Comparison of ENCODE assay signal across 9 cellular contexts in genomic region chr16:66996324-66996982, GRCh38. TPM values are rescaled to one million over a fixed set of nuclear protein-coding genes. Genes with fewer than 3 reads are reported as not detected.
DNase-seq lines count a peak whose midpoint lies in the region; ATAC-seq and TF ChIP-seq lines count a peak whose summit lies in the region.
"Had no signal": no experiment of that assay in that cellular context is flagged by ENCODE, and none has a peak within 500 bp of the region (broad histone marks: within the 10 kb centered on the region; RNA-seq: fewer than 3 reads in every experiment).

No MANE protein-coding gene starts in this region.

- whole genome bisulfite sequencing in esophagus squamous epithelium, 2 donors: 37 to 43% methylated on average over 4 to 5 of the region's 6 CpGs

- H3K4me1 ChIP-seq in PC-3 (ENCODE audit: insufficient read depth, low read length) (no peaks in the 10 kb centered on the region), esophagus squamous epithelium (peaks cover 6 to 41% (median 29%) of the 10 kb centered on the region in 3 donors), lower lobe of right lung (peaks cover 21% of the 10 kb centered on the region), upper lobe of right lung (peaks cover 16% of the 10 kb centered on the region)

- no peaks in the 10 kb centered on the region for H3K36me3 Mint-ChIP-seq in activated T-cell treated with anti-CD3 and anti-CD28 coated beads, Interleukin-2, amount 50 U/mL, for 24 hours (ENCODE audit: low read depth)

- no TSS peak for BruUV-seq in PC-3 (replicated peaks; lab: Mats Ljungman, UMichigan)

- H4K20me1 ChIP-seq in PC-3 (ENCODE audit: low read length): no peaks in the 10 kb centered on the region

- intact Hi-C loops in PC-3 (cut with micrococcal nuclease): no loop called here
- intact Hi-C loops in esophagus squamous epithelium (cut with DNase I): no loop called here
- intact Hi-C loops in lower lobe of right lung (cut with DNase I): no loop called here
- intact Hi-C loops in upper lobe of right lung (cut with DNase I): no loop called here

- CTCF ChIA-PET in PC-3 (lab: Charles Lee): no interaction called here

- H3K36me3 ChIP-seq in PC-3 (ENCODE audit: low read depth, low read length) (no peaks in the 10 kb centered on the region), esophagus squamous epithelium (no peaks in the 10 kb centered on the region), lower lobe of right lung (no peaks in the 10 kb centered on the region), upper lobe of right lung (no peaks in the 10 kb centered on the region)

- no peak for TF ChIP-seq POLR2A in esophagus squamous epithelium (IDR thresholded peaks at IDR 0.05)

- no peak overlapping the region for H3K4me2 ChIP-seq in PC-3 (ENCODE audit: low read length)

- H3K4me3 ChIP-seq in PC-3 (ENCODE audit: low read length): no peak overlapping the region
- H3K4me3 ChIP-seq in esophagus squamous epithelium: no peak overlapping the region
- no peak overlapping the region for H3K4me3 ChIP-seq in lower lobe of right lung
- H3K4me3 ChIP-seq in upper lobe of right lung: no peak overlapping the region

- ATAC-seq in PC-3 (peak; percentile 45; the same call in 1 of the 2 replicates), lower lobe of right lung (peak; percentile 80 to 87), upper lobe of right lung (peak; percentile 82), GM21528 (IDR thresholded peaks at IDR 0.05; ENCODE audit: low FRiP score, unreplicated experiment) (no peak)
- ATAC-seq in stimulated activated naive CD8-positive, alpha-beta T cell treated with anti-CD3 and anti-CD28 coated beads, Interleukin-15, Interleukin-2, amounts not matched to agents 100 U/mL and 50 U/mL, for 24 hours: no peak

- no peak overlapping the region for H3K4me3 Mint-ChIP-seq in activated T-cell treated with anti-CD3 and anti-CD28 coated beads, Interleukin-2, amount 50 U/mL, for 24 hours

- no peaks in the 10 kb centered on the region for H3K27me3 ChIP-seq in PC-3 (ENCODE audit: low read length)
- H3K27me3 ChIP-seq in esophagus squamous epithelium: no peaks in the 10 kb centered on the region
- no peaks in the 10 kb centered on the region for H3K27me3 ChIP-seq in lower lobe of right lung (ENCODE audit: low read depth)
- no peaks in the 10 kb centered on the region for H3K27me3 ChIP-seq in upper lobe of right lung

- H3K27ac ChIP-seq in PC-3 (ENCODE audit: low read length) (no peak overlapping the region), esophagus squamous epithelium (peak overlapping the region; percentile 4 to 82 (median 66)), lower lobe of right lung (peak overlapping the region; percentile 66), upper lobe of right lung (peak overlapping the region; percentile 66)

- no peaks in the 10 kb centered on the region for H3K9me2 ChIP-seq in PC-3 (replicated peaks; ENCODE audit: low read length)

- H3K27me3 Mint-ChIP-seq in activated T-cell treated with anti-CD3 and anti-CD28 coated beads, Interleukin-2, amount 50 U/mL, for 24 hours: no peaks in the 10 kb centered on the region

- POLR2A ChIA-PET in PC-3 (lab: Charles Lee; ENCODE audit: unreplicated experiment): no interaction called here

- no peak for TF ChIP-seq CTCF in PC-3 (conservative IDR thresholded peaks at IDR 0.05; ENCODE audit: low read depth, low read length)
- TF ChIP-seq CTCF in esophagus squamous epithelium (IDR thresholded peaks at IDR 0.05): no peak
- TF ChIP-seq CTCF in lower lobe of right lung (IDR thresholded peaks at IDR 0.05): no peak
- TF ChIP-seq CTCF in upper lobe of right lung (IDR thresholded peaks at IDR 0.05): no peak

- H3K9me3 Mint-ChIP-seq in activated T-cell treated with anti-CD3 and anti-CD28 coated beads, Interleukin-2, amount 50 U/mL, for 24 hours: no peaks in the 10 kb centered on the region

- H3K9ac ChIP-seq in PC-3 (ENCODE audit: low read length): no peak overlapping the region

- H3K4me1 Mint-ChIP-seq in activated T-cell treated with anti-CD3 and anti-CD28 coated beads, Interleukin-2, amount 50 U/mL, for 24 hours (ENCODE audit: low read depth): peaks cover 15% of the 10 kb centered on the region

- H2AFZ ChIP-seq in PC-3 (ENCODE audit: low read length): no peak overlapping the region

- no peaks in the 10 kb centered on the region for H3K79me2 ChIP-seq in PC-3 (ENCODE audit: low read length)

- H3K9me3 ChIP-seq in PC-3 (ENCODE audit: low read length) (no peaks in the 10 kb centered on the region), esophagus squamous epithelium (no peaks in the 10 kb centered on the region), lower lobe of right lung (no peaks in the 10 kb centered on the region), upper lobe of right lung (no peaks in the 10 kb centered on the region)

- H3F3A ChIP-seq in PC-3 (ENCODE audit: low read length, unreplicated experiment): no peaks in the 10 kb centered on the region

- DNase-seq in PC-3 (peak; percentile 39), esophagus squamous epithelium (lab: John Stamatoyannopoulos, UW) (no peak), lower lobe of right lung (no peak), upper lobe of right lung (peak; percentile 69)
- no peak for DNase-seq in stimulated activated naive CD8-positive, alpha-beta T cell treated with anti-CD3 and anti-CD28 coated beads, Interleukin-15, Interleukin-2, amounts not matched to agents 100 U/mL and 50 U/mL, for 24 hours
- no peak for DNase-seq in activated T-cell treated with anti-CD3 and anti-CD28 coated beads, Interleukin-2, amount 50 U/mL, for 24 hours
- no peak for DNase-seq in activated naive CD4-positive, alpha-beta T cell (lab: John Stamatoyannopoulos, UW)
- DNase-seq: SIG-M5 had no signal

- H3K27ac Mint-ChIP-seq in activated T-cell treated with anti-CD3 and anti-CD28 coated beads, Interleukin-2, amount 50 U/mL, for 24 hours: no peak overlapping the region

RNA-seq across cellular contexts. Expression of gene CES4A, which starts 8.1 kb away (rescaled TPM):
- 2.1 and 2.6 TPM in 2 replicates for total RNA-seq in PC-3 (2014; rRNA removed)
- total RNA-seq in esophagus squamous epithelium: 1 to 10 TPM; 4.8 to 9.6 (median 6.4) TPM
- 14.8 TPM for total RNA-seq in lower lobe of right lung
- total RNA-seq in upper lobe of right lung: 13.3 TPM

RNA-seq across cellular contexts. Expression of gene CBFB, which starts 32.5 kb away (rescaled TPM):
- total RNA-seq in PC-3 (2014; rRNA removed): 50.6 and 103 TPM in 2 replicates
- total RNA-seq in esophagus squamous epithelium: 10 to 100 TPM; 26.0 to 59.3 (median 41.9) TPM
- total RNA-seq in lower lobe of right lung: 46.9 TPM
- 63.0 TPM for total RNA-seq in upper lobe of right lung

RNA-seq across cellular contexts. Expression of gene CES3, which starts 35.4 kb away (rescaled TPM):
- total RNA-seq in PC-3 (2014; rRNA removed) (0.26 and 0.58 TPM in 2 replicates), esophagus squamous epithelium (1 to 10 TPM; 1.5 to 7.1 (median 3.6) TPM), lower lobe of right lung (2.5 TPM), upper lobe of right lung (3.4 TPM)

Comparison
In these comparisons a context has a peak if more than half of its experiments do, and no peak if none do; other contexts are left out.
1. ATAC-seq: peak in PC-3 (single experiment), lower lobe of right lung (2 of 2) and upper lobe of right lung (single experiment); none in GM21528 (single experiment) and stimulated activated naive CD8-positive, alpha-beta T cell treated with anti-CD3 and anti-CD28 coated beads, Interleukin-15, Interleukin-2, amounts not matched to agents 100 U/mL and 50 U/mL, for 24 hours (single experiment).
2. DNase-seq: peak in PC-3 (single experiment) and upper lobe of right lung (single experiment); none in esophagus squamous epithelium (single experiment), lower lobe of right lung (single experiment), stimulated activated naive CD8-positive, alpha-beta T cell treated with anti-CD3 and anti-CD28 coated beads, Interleukin-15, Interleukin-2, amounts not matched to agents 100 U/mL and 50 U/mL, for 24 hours (single experiment), activated T-cell treated with anti-CD3 and anti-CD28 coated beads, Interleukin-2, amount 50 U/mL, for 24 hours (single experiment) and activated naive CD4-positive, alpha-beta T cell (0 of 4).